In the genomic region with DNA sequence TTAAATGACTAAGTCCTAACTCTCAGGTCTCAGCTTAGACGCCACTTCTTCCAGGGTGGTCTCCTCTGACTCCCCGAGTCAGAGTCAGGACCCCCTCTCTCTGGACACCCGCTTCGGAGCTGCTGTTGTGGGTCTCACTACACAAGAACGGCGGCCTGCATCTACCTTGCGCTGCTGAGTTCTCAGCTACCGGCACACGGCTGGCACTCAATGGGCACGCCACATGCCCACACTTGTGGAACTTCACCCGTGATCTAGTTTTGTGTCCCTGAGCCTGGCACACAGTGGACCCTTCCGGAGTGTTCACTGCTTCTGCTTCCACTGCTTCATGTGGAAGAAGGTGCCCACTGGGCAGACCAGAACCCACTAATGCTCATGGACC, we compare ENCODE assay signal across 25 cellular contexts. TPM values are rescaled to one million over a fixed set of nuclear protein-coding genes. Genes with fewer than 3 reads are reported as not detected.
DNase-seq lines count a peak whose midpoint lies in the region; ATAC-seq, FAIRE-seq and TF ChIP-seq lines count a peak whose summit lies in the region.
"Had no signal": no experiment of that assay in that cellular context is flagged by ENCODE, and none has a peak within 500 bp of the region (broad histone marks: within the 10 kb centered on the region; RNA-seq: fewer than 3 reads in every experiment).

No MANE protein-coding gene starts in this region.

- H3K9me2 ChIP-seq in hepatocyte (replicated peaks; ENCODE audit: insufficient read depth): no peaks in the 10 kb centered on the region

- FAIRE-seq in urothelium cell line (lab: Jason Lieb, UNC): no peak
- FAIRE-seq: GM12878, HTR-8/SVneo had no signal

- H3K4me1 ChIP-seq in hepatocyte (ENCODE audit: insufficient read depth): peaks cover 35% of the 10 kb centered on the region
- H3K4me1 ChIP-seq in osteoblast (ENCODE audit: insufficient read depth, low read length): no peaks in the 10 kb centered on the region
- H3K4me1 ChIP-seq: HAP-1 had no signal

- no peak for ATAC-seq in stimulated activated naive CD8-positive, alpha-beta T cell treated with anti-CD3 and anti-CD28 coated beads, Interleukin-15, amount 100 ng/mL, for 72 hours
- ATAC-seq in GM18861 (IDR thresholded peaks at IDR 0.05; ENCODE audit: unreplicated experiment): no peak

- H2AFZ ChIP-seq in hepatocyte: no peak overlapping the region
- no peak overlapping the region for H2AFZ ChIP-seq in osteoblast (ENCODE audit: low read length)

- no peaks in the 10 kb centered on the region for H3K36me3 Mint-ChIP-seq in stimulated activated naive CD8-positive, alpha-beta T cell treated with anti-CD3 and anti-CD28 coated beads, Interleukin-15, Interleukin-2, amounts not matched to agents 100 ng/mL and 50 ng/mL, for 24 hours (ENCODE audit: low read depth)
- H3K36me3 Mint-ChIP-seq: CD4-positive, alpha-beta memory T cell had no signal

- H3K4me3 Mint-ChIP-seq in stimulated activated naive CD8-positive, alpha-beta T cell treated with anti-CD3 and anti-CD28 coated beads, Interleukin-15, Interleukin-2, amounts not matched to agents 100 ng/mL and 50 ng/mL, for 24 hours: no peak overlapping the region
- H3K4me3 Mint-ChIP-seq in stimulated activated naive CD8-positive, alpha-beta T cell treated with anti-CD3 and anti-CD28 coated beads, Interleukin-15, amount 100 ng/mL, for 72 hours: no peak overlapping the region
- H3K4me3 Mint-ChIP-seq: CD4-positive, alpha-beta memory T cell; HFFc6 had no signal

- H3K27ac ChIP-seq in hepatocyte (peak overlapping the region; percentile 97), osteoblast (ENCODE audit: low read depth, low read length) (no peak overlapping the region)
- H3K27ac ChIP-seq: SJSA1 had no signal

- H3K4me3 ChIP-seq in hepatocyte (no peak overlapping the region), osteoblast (ENCODE audit: insufficient read depth, low read length) (no peak overlapping the region)
- H3K4me3 ChIP-seq: GM12878, HAP-1, MG63, SJSA1 had no signal

- H4K20me1 ChIP-seq in hepatocyte (ENCODE audit: insufficient read depth, poor library complexity, severe bottlenecking) (no peaks in the 10 kb centered on the region), osteoblast (ENCODE audit: insufficient read depth, low read length) (no peaks in the 10 kb centered on the region)

- TF ChIP-seq CTCF in hepatocyte (IDR thresholded peaks at IDR 0.05; ENCODE audit: poor library complexity): no peak
- TF ChIP-seq CTCF in osteoblast (IDR thresholded peaks at IDR 0.05; ENCODE audit: extremely low read depth, low read depth, low read length): no peak

- no peaks in the 10 kb centered on the region for H3K79me2 ChIP-seq in hepatocyte
- no peaks in the 10 kb centered on the region for H3K79me2 ChIP-seq in osteoblast (ENCODE audit: insufficient read depth, low read length)

- H3K27me3 ChIP-seq in hepatocyte (no peaks in the 10 kb centered on the region), osteoblast (ENCODE audit: insufficient read depth, low read length) (peaks cover 6% of the 10 kb centered on the region)
- H3K27me3 ChIP-seq: MG63, SJSA1 had no signal

- no peaks in the 10 kb centered on the region for H3K9me3 Mint-ChIP-seq in stimulated activated naive CD8-positive, alpha-beta T cell treated with anti-CD3 and anti-CD28 coated beads, Interleukin-15, Interleukin-2, amounts not matched to agents 100 ng/mL and 50 ng/mL, for 24 hours
- no peaks in the 10 kb centered on the region for H3K9me3 Mint-ChIP-seq in stimulated activated naive CD8-positive, alpha-beta T cell treated with anti-CD3 and anti-CD28 coated beads, Interleukin-15, amount 100 ng/mL, for 72 hours
- H3K9me3 Mint-ChIP-seq: CD4-positive, alpha-beta memory T cell; HFFc6 had no signal

- H3K36me3 ChIP-seq in hepatocyte (replicated peaks; ENCODE audit: insufficient read depth, low read depth) (no peaks in the 10 kb centered on the region), osteoblast (ENCODE audit: insufficient read depth, low read length) (no peaks in the 10 kb centered on the region)
- H3K36me3 ChIP-seq: HAP-1, MG63, SJSA1 had no signal

- no peak for DNase-seq in stimulated activated naive CD8-positive, alpha-beta T cell treated with anti-CD3 and anti-CD28 coated beads, Interleukin-15, amount 100 ng/mL, for 72 hours
- DNase-seq in hepatocyte (ENCODE audit: low spot score) (no peak), osteoblast (ENCODE audit: insufficient read length, low spot score, missing footprints) (peak; percentile 65), urothelium cell line (ENCODE audit: low spot score) (no peak), T1000 (lab: John Stamatoyannopoulos, UW) (no peak)
- DNase-seq: C1 segment of cervical spinal cord; CD4-positive, alpha-beta memory T cell; DMS79; EL; GDM1; GOT3; HFFc6; KG1; MG63; NCI-H146; NCI-H1930; NCI-H526 treated with DMSO at 0.1 percent for 48 hours; Right ventricle myocardium superior; RPMI8226 had no signal

- H3K4me1 Mint-ChIP-seq in stimulated activated naive CD8-positive, alpha-beta T cell treated with anti-CD3 and anti-CD28 coated beads, Interleukin-15, Interleukin-2, amounts not matched to agents 100 ng/mL and 50 ng/mL, for 24 hours (ENCODE audit: low read depth): peaks cover 3% of the 10 kb centered on the region
- H3K4me1 Mint-ChIP-seq in stimulated activated naive CD8-positive, alpha-beta T cell treated with anti-CD3 and anti-CD28 coated beads, Interleukin-15, amount 100 ng/mL, for 72 hours: peaks cover 9% of the 10 kb centered on the region

- H3K4me2 ChIP-seq in hepatocyte (no peak overlapping the region), osteoblast (ENCODE audit: insufficient read depth, low read length) (no peak overlapping the region)

- peaks cover 11% of the 10 kb centered on the region for H3K27me3 Mint-ChIP-seq in stimulated activated naive CD8-positive, alpha-beta T cell treated with anti-CD3 and anti-CD28 coated beads, Interleukin-15, Interleukin-2, amounts not matched to agents 100 ng/mL and 50 ng/mL, for 24 hours
- peaks cover 30% of the 10 kb centered on the region for H3K27me3 Mint-ChIP-seq in stimulated activated naive CD8-positive, alpha-beta T cell treated with anti-CD3 and anti-CD28 coated beads, Interleukin-15, amount 100 ng/mL, for 72 hours

- no peaks in the 10 kb centered on the region for H3K9me3 ChIP-seq in hepatocyte (ENCODE audit: low read depth)
- no peaks in the 10 kb centered on the region for H3K9me3 ChIP-seq in osteoblast (ENCODE audit: low read depth, low read length)
- H3K9me3 ChIP-seq: HAP-1, MG63 had no signal

- 85% methylated on average over 12 of the region's 12 CpGs for WGBS in hepatocyte (ENCODE audit: low lambda C conversion rate, missing lambda C conversion rate)

- H3K27ac Mint-ChIP-seq in stimulated activated naive CD8-positive, alpha-beta T cell treated with anti-CD3 and anti-CD28 coated beads, Interleukin-15, Interleukin-2, amounts not matched to agents 100 ng/mL and 50 ng/mL, for 24 hours: peak overlapping the region; percentile 18
- H3K27ac Mint-ChIP-seq in stimulated activated naive CD8-positive, alpha-beta T cell treated with anti-CD3 and anti-CD28 coated beads, Interleukin-15, amount 100 ng/mL, for 72 hours: no peak overlapping the region
- H3K27ac Mint-ChIP-seq: HFFc6 had no signal

RNA-seq across cellular contexts. Expression of gene ID2, which starts 58.3 kb away (rescaled TPM):
- total RNA-seq in hepatocyte: 910 and 1,089 TPM in 2 replicates
- polyA plus RNA-seq in hepatocyte: 563 and 612 TPM in 2 replicates
- 139 and 168 TPM in 2 replicates for total RNA-seq in osteoblast
